In genomic region chr22:17920145-17920605, GRCh38 we compare ENCODE assay signal across 9 cellular contexts.
A peak's percentile ranks its signal among the peaks of the same experiment; 100 is the strongest.
DNase-seq lines count a peak whose midpoint lies in the region; ATAC-seq and TF ChIP-seq lines count a peak whose summit lies in the region.
"Had no signal": no experiment of that assay in that cellular context is flagged by ENCODE, and none has a peak within 500 bp of the region (broad histone marks: within the 10 kb centered on the region; RNA-seq: fewer than 3 reads in every experiment).

No MANE protein-coding gene starts in this region.

- H3K36me3 Mint-ChIP-seq in activated naive CD8-positive, alpha-beta T cell treated with anti-CD3 and anti-CD28 coated beads, Interleukin-2, amount 50 U/mL, for 24 hours (ENCODE audit: low read depth): no peaks in the 10 kb centered on the region
- no peaks in the 10 kb centered on the region for H3K36me3 Mint-ChIP-seq in activated T-cell treated with anti-CD3 and anti-CD28 coated beads, Interleukin-2, amount 50 U/mL, for 24 hours (ENCODE audit: low read depth)

- no peaks in the 10 kb centered on the region for H3K27me3 Mint-ChIP-seq in activated naive CD8-positive, alpha-beta T cell treated with anti-CD3 and anti-CD28 coated beads, Interleukin-2, amount 50 U/mL, for 24 hours
- H3K27me3 Mint-ChIP-seq in activated T-cell treated with anti-CD3 and anti-CD28 coated beads, Interleukin-2, amount 50 U/mL, for 24 hours: no peaks in the 10 kb centered on the region

- H3K4me1 ChIP-seq in right atrium auricular region (peaks cover 0 to 92% of the 10 kb centered on the region in 2 donors), skeletal muscle tissue (ENCODE audit: control insufficient read depth in 3 of 3, insufficient read depth in 3 of 3, low read length in 3 of 3) (peaks cover 60 to 93% (median 81%) of the 10 kb centered on the region in 3 donors)
- peaks cover 4% of the 10 kb centered on the region for H3K4me1 ChIP-seq in effector memory CD4-positive, alpha-beta T cell (ENCODE audit: control insufficient read depth, insufficient read depth, low read length, poor library complexity, severe bottlenecking)

- no peak for ATAC-seq in activated naive CD8-positive, alpha-beta T cell treated with anti-CD3 and anti-CD28 coated beads, Interleukin-2, amount 50 U/mL, for 24 hours
- ATAC-seq in HG02588 (IDR thresholded peaks at IDR 0.05; ENCODE audit: unreplicated experiment): no peak

- H3K27ac Mint-ChIP-seq in activated naive CD8-positive, alpha-beta T cell treated with anti-CD3 and anti-CD28 coated beads, Interleukin-2, amount 50 U/mL, for 24 hours: peak overlapping the region; percentile 25
- no peak overlapping the region for H3K27ac Mint-ChIP-seq in activated T-cell treated with anti-CD3 and anti-CD28 coated beads, Interleukin-2, amount 50 U/mL, for 24 hours

- H3K4me1 Mint-ChIP-seq in activated naive CD8-positive, alpha-beta T cell treated with anti-CD3 and anti-CD28 coated beads, Interleukin-2, amount 50 U/mL, for 24 hours: peaks cover 27% of the 10 kb centered on the region
- peaks cover 21% of the 10 kb centered on the region for H3K4me1 Mint-ChIP-seq in activated T-cell treated with anti-CD3 and anti-CD28 coated beads, Interleukin-2, amount 50 U/mL, for 24 hours (ENCODE audit: low read depth)

- H3K9me3 Mint-ChIP-seq in activated naive CD8-positive, alpha-beta T cell treated with anti-CD3 and anti-CD28 coated beads, Interleukin-2, amount 50 U/mL, for 24 hours: no peaks in the 10 kb centered on the region
- H3K9me3 Mint-ChIP-seq in activated T-cell treated with anti-CD3 and anti-CD28 coated beads, Interleukin-2, amount 50 U/mL, for 24 hours: no peaks in the 10 kb centered on the region

- in situ Hi-C loops in KBM-7 (cut with MboI; ENCODE audit: low pct_unique_long_range_greater_than_20kb, low sequenced_read_pairs): no loop called here

- TF ChIP-seq CTCF in right atrium auricular region (IDR thresholded peaks at IDR 0.05): no peak

- H3K4me3 ChIP-seq in right atrium auricular region: peak overlapping the region in 1 of 2 donors; percentile 20
- peak overlapping the region in 2 of 3 donors; percentile 1 to 36 for H3K4me3 ChIP-seq in skeletal muscle tissue (ENCODE audit: low read length in 3 of 3)
- no peak overlapping the region for H3K4me3 ChIP-seq in effector memory CD4-positive, alpha-beta T cell (ENCODE audit: insufficient read depth, low read depth, low read length, poor library complexity, severe bottlenecking)

- H3K27ac ChIP-seq in right atrium auricular region (peak overlapping the region; percentile 87 to 94), skeletal muscle tissue (ENCODE audit: low read depth, low read length) (peak overlapping the region; percentile 52)
- H3K27ac ChIP-seq in effector memory CD4-positive, alpha-beta T cell (ENCODE audit: insufficient read depth, low read length, poor library complexity, severe bottlenecking): no peak overlapping the region

- H3K9me3 ChIP-seq in right atrium auricular region (no peaks in the 10 kb centered on the region), skeletal muscle tissue (ENCODE audit: control insufficient read depth in 3 of 3, low read length in 3 of 3) (no peaks in the 10 kb centered on the region)
- no peaks in the 10 kb centered on the region for H3K9me3 ChIP-seq in effector memory CD4-positive, alpha-beta T cell (ENCODE audit: control insufficient read depth, low read length)

- H3K27me3 ChIP-seq in right atrium auricular region (no peaks in the 10 kb centered on the region), skeletal muscle tissue (ENCODE audit: control insufficient read depth in 3 of 3, insufficient read depth in 3 of 3, low read length in 3 of 3) (no peaks in the 10 kb centered on the region)
- no peaks in the 10 kb centered on the region for H3K27me3 ChIP-seq in effector memory CD4-positive, alpha-beta T cell (replicated peaks; ENCODE audit: control insufficient read depth, insufficient read depth, low read length, poor library complexity, severe bottlenecking)

- DNase-seq in HuH-7 (ENCODE audit: low spot score) (peak; percentile 62), right atrium auricular region (ENCODE audit: low spot score) (peak; percentile 81), KBM-7 (no peak)
- DNase-seq in activated naive CD8-positive, alpha-beta T cell treated with anti-CD3 and anti-CD28 coated beads, Interleukin-2, amount 50 U/mL, for 24 hours: no peak
- no peak for DNase-seq in activated T-cell treated with anti-CD3 and anti-CD28 coated beads, Interleukin-2, amount 50 U/mL, for 24 hours
- DNase-seq in effector memory CD4-positive, alpha-beta T cell: no peak
- DNase-seq: activated gamma-delta T cell had no signal

- H3K4me3 Mint-ChIP-seq in activated naive CD8-positive, alpha-beta T cell treated with anti-CD3 and anti-CD28 coated beads, Interleukin-2, amount 50 U/mL, for 24 hours: no peak overlapping the region
- no peak overlapping the region for H3K4me3 Mint-ChIP-seq in activated T-cell treated with anti-CD3 and anti-CD28 coated beads, Interleukin-2, amount 50 U/mL, for 24 hours

- H3K9ac ChIP-seq in skeletal muscle tissue (ENCODE audit: low read depth in 1 of 3, low read length in 3 of 3): peak overlapping the region in 2 of 3 donors; percentile 59 to 69

- H3K36me3 ChIP-seq in right atrium auricular region: no peaks in the 10 kb centered on the region
- no peaks in the 10 kb centered on the region for H3K36me3 ChIP-seq in skeletal muscle tissue (ENCODE audit: control insufficient read depth in 3 of 3, insufficient read depth in 3 of 3, low read length in 3 of 3)
- H3K36me3 ChIP-seq in effector memory CD4-positive, alpha-beta T cell (ENCODE audit: control insufficient read depth, insufficient read depth, low read length): no peaks in the 10 kb centered on the region

Comparison
In these comparisons a context has a peak if more than half of its experiments do, and no peak if none do; other contexts are left out.
1. DNase-seq: peak in HuH-7 (single experiment) and right atrium auricular region (single experiment); none in activated naive CD8-positive, alpha-beta T cell treated with anti-CD3 and anti-CD28 coated beads, Interleukin-2, amount 50 U/mL, for 24 hours (single experiment), activated T-cell treated with anti-CD3 and anti-CD28 coated beads, Interleukin-2, amount 50 U/mL, for 24 hours (single experiment), effector memory CD4-positive, alpha-beta T cell (0 of 3) and KBM-7 (single experiment).